1 cellular context compared by ENCODE assay signal in genomic region chr5:69492391-69493234, GRCh38.
TF ChIP-seq lines count a peak whose summit lies in the region.

A gene with protein sequence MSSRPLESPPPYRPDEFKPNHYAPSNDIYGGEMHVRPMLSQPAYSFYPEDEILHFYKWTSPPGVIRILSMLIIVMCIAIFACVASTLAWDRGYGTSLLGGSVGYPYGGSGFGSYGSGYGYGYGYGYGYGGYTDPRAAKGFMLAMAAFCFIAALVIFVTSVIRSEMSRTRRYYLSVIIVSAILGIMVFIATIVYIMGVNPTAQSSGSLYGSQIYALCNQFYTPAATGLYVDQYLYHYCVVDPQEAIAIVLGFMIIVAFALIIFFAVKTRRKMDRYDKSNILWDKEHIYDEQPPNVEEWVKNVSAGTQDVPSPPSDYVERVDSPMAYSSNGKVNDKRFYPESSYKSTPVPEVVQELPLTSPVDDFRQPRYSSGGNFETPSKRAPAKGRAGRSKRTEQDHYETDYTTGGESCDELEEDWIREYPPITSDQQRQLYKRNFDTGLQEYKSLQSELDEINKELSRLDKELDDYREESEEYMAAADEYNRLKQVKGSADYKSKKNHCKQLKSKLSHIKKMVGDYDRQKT (plus strand): TSS chr5:69492790. CDS start chr5:69504245, 11,455 bp downstream.

TF ChIP-seq in HepG2, 621 proteins besides CTCF, POLR2A, EP300 and RAD21 (continued from another document):
- TF ChIP-seq, protein P1, sequence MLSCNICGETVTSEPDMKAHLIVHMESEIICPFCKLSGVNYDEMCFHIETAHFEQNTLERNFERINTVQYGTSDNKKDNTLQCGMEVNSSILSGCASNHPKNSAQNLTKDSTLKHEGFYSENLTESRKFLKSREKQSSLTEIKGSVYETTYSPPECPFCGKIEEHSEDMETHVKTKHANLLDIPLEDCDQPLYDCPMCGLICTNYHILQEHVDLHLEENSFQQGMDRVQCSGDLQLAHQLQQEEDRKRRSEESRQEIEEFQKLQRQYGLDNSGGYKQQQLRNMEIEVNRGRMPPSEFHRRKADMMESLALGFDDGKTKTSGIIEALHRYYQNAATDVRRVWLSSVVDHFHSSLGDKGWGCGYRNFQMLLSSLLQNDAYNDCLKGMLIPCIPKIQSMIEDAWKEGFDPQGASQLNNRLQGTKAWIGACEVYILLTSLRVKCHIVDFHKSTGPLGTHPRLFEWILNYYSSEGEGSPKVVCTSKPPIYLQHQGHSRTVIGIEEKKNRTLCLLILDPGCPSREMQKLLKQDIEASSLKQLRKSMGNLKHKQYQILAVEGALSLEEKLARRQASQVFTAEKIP (CRISPR knock-in tag; IDR thresholded peaks at IDR 0.05; ENCODE audit: borderline replicate concordance), result no peak
- TF ChIP-seq ZNF850 (CRISPR knock-in tag; conservative IDR thresholded peaks at IDR 0.05) (peak; percentile 40; the same call in 1 of the 2 replicates), SOX6 (IDR thresholded peaks at IDR 0.05) (no peak), SOX6 (CRISPR knock-in tag; IDR thresholded peaks at IDR 0.05) (peak; percentile 85), ZSCAN9 (CRISPR knock-in tag; IDR thresholded peaks at IDR 0.05; ENCODE audit: borderline replicate concordance) (no peak), POLR2AphosphoS5 (IDR thresholded peaks at IDR 0.05; ENCODE audit: low read depth, low read length) (peak; percentile 84), NFKB2 (CRISPR knock-in tag; IDR thresholded peaks at IDR 0.05; ENCODE audit: borderline replicate concordance) (peak; percentile 77), ZNF543 (CRISPR knock-in tag; IDR thresholded peaks at IDR 0.05) (peak; percentile 72; the same call in 1 of the 2 replicates), MATR3 (CRISPR knock-in tag; IDR thresholded peaks at IDR 0.05) (no peak), KAT8 (CRISPR knock-in tag; IDR thresholded peaks at IDR 0.05) (0 out of 2 replicates have a peak, but pooled peaks have one; percentile 52), SP1 (IDR thresholded peaks at IDR 0.05) (no peak), SP1 (CRISPR knock-in tag; IDR thresholded peaks at IDR 0.05) (peak; percentile 49; the same call in 1 of the 2 replicates), ZC3H13 (CRISPR knock-in tag; IDR thresholded peaks at IDR 0.05) (peak; percentile 78; the same call in 1 of the 2 replicates), SMAD9 (CRISPR knock-in tag; IDR thresholded peaks at IDR 0.05) (no peak), GTF3A (CRISPR knock-in tag; conservative IDR thresholded peaks at IDR 0.05) (0 out of 2 replicates have a peak, but pooled peaks have one; percentile 23), HCFC1 (IDR thresholded peaks at IDR 0.05; ENCODE audit: low read depth, low read length) (no peak), FOXK1 (CRISPR knock-in tag; IDR thresholded peaks at IDR 0.05; ENCODE audit: borderline replicate concordance, low read depth) (peak; percentile 39; the same call in 1 of the 2 replicates)
- TF ChIP-seq, protein P2, sequence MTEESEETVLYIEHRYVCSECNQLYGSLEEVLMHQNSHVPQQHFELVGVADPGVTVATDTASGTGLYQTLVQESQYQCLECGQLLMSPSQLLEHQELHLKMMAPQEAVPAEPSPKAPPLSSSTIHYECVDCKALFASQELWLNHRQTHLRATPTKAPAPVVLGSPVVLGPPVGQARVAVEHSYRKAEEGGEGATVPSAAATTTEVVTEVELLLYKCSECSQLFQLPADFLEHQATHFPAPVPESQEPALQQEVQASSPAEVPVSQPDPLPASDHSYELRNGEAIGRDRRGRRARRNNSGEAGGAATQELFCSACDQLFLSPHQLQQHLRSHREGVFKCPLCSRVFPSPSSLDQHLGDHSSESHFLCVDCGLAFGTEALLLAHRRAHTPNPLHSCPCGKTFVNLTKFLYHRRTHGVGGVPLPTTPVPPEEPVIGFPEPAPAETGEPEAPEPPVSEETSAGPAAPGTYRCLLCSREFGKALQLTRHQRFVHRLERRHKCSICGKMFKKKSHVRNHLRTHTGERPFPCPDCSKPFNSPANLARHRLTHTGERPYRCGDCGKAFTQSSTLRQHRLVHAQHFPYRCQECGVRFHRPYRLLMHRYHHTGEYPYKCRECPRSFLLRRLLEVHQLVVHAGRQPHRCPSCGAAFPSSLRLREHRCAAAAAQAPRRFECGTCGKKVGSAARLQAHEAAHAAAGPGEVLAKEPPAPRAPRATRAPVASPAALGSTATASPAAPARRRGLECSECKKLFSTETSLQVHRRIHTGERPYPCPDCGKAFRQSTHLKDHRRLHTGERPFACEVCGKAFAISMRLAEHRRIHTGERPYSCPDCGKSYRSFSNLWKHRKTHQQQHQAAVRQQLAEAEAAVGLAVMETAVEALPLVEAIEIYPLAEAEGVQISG (CRISPR knock-in tag; IDR thresholded peaks at IDR 0.05), result peak; percentile 85
- TF ChIP-seq, protein P3, sequence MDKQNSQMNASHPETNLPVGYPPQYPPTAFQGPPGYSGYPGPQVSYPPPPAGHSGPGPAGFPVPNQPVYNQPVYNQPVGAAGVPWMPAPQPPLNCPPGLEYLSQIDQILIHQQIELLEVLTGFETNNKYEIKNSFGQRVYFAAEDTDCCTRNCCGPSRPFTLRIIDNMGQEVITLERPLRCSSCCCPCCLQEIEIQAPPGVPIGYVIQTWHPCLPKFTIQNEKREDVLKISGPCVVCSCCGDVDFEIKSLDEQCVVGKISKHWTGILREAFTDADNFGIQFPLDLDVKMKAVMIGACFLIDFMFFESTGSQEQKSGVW (CRISPR knock-in tag; IDR thresholded peaks at IDR 0.05; ENCODE audit: borderline replicate concordance), result no peak
- TF ChIP-seq, protein P4, sequence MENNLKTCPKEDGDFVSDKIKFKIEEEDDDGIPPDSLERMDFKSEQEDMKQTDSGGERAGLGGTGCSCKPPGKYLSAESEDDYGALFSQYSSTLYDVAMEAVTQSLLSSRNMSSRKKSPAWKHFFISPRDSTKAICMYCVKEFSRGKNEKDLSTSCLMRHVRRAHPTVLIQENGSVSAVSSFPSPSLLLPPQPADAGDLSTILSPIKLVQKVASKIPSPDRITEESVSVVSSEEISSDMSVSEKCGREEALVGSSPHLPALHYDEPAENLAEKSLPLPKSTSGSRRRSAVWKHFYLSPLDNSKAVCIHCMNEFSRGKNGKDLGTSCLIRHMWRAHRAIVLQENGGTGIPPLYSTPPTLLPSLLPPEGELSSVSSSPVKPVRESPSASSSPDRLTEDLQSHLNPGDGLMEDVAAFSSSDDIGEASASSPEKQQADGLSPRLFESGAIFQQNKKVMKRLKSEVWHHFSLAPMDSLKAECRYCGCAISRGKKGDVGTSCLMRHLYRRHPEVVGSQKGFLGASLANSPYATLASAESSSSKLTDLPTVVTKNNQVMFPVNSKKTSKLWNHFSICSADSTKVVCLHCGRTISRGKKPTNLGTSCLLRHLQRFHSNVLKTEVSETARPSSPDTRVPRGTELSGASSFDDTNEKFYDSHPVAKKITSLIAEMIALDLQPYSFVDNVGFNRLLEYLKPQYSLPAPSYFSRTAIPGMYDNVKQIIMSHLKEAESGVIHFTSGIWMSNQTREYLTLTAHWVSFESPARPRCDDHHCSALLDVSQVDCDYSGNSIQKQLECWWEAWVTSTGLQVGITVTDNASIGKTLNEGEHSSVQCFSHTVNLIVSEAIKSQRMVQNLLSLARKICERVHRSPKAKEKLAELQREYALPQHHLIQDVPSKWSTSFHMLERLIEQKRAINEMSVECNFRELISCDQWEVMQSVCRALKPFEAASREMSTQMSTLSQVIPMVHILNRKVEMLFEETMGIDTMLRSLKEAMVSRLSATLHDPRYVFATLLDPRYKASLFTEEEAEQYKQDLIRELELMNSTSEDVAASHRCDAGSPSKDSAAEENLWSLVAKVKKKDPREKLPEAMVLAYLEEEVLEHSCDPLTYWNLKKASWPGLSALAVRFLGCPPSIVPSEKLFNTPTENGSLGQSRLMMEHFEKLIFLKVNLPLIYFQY (CRISPR knock-in tag; IDR thresholded peaks at IDR 0.05; ENCODE audit: borderline replicate concordance), result 0 out of 2 replicates have a peak, but pooled peaks have one; percentile 63
